In genomic region chr14:68028075-68028474, GRCh38 we compare ENCODE assay signal across 28 cellular contexts.
"Had no signal": no experiment of that assay in that cellular context is flagged by ENCODE, and none has a peak within 500 bp of the region (broad histone marks: within the 10 kb centered on the region; RNA-seq: fewer than 3 reads in every experiment).

No MANE protein-coding gene starts in this region.

- H3K27ac ChIP-seq: heart right ventricle, hepatocyte, left ventricle myocardium inferior, neutrophil, pancreas, prostate gland, skin epidermis, suprapubic skin, thoracic aorta, tibial artery, upper lobe of right lung, uterus had no signal

- H3K36me3 ChIP-seq: heart right ventricle, left ventricle myocardium inferior, neutrophil, pancreas, prostate gland, suprapubic skin, thoracic aorta, tibial artery, upper lobe of right lung, uterus had no signal

- H3K9me3 ChIP-seq: neutrophil, pancreas, prostate gland, suprapubic skin, thoracic aorta, upper lobe of right lung had no signal

- H2AFZ ChIP-seq: hepatocyte had no signal

- H3K27me3 ChIP-seq: heart right ventricle, hepatocyte, neutrophil, pancreas, suprapubic skin, tibial artery, upper lobe of right lung, uterus had no signal

- H3K4me2 ChIP-seq: hepatocyte had no signal

- FAIRE-seq: pancreas had no signal

- H3K27ac Mint-ChIP-seq: naive thymus-derived CD4-positive, alpha-beta T cell; natural killer cell treated with Interleukin-12 subunit alpha and Interleukin-12 subunit beta and Interleukin-15 and Interleukin-18, amount 100 ng/mL, for 72 hours had no signal

- H3K4me3 Mint-ChIP-seq: naive thymus-derived CD4-positive, alpha-beta T cell; natural killer cell treated with Interleukin-12 subunit alpha and Interleukin-12 subunit beta and Interleukin-15 and Interleukin-18, amount 100 ng/mL, for 72 hours had no signal

- H3K9me3 Mint-ChIP-seq: natural killer cell treated with Interleukin-12 subunit alpha and Interleukin-12 subunit beta and Interleukin-15 and Interleukin-18, amount 100 ng/mL, for 72 hours had no signal

- H3K4me1 ChIP-seq: prostate gland, suprapubic skin, upper lobe of right lung, uterus had no signal

- H3K4me3 ChIP-seq: heart right ventricle, hepatocyte, left ventricle myocardium inferior, lung, mucosa of descending colon, pancreas, prostate gland, skin epidermis, suprapubic skin, thoracic aorta, tibial artery, upper lobe of right lung, uterus had no signal

- DNase-seq: heart right ventricle; islet precursor cell; left ventricle myocardium inferior; midbrain; mucosa of descending colon; naive thymus-derived CD4-positive, alpha-beta T cell; occipital lobe; posterior cingulate gyrus; retina; right cardiac atrium; stimulated activated CD4-positive, alpha-beta T cell treated with anti-CD3 and anti-CD28 coated beads, Interleukin-12 subunit alpha, Interleukin-12 subunit beta, amount 100 ng/mL, for 4 hours; stimulated activated CD4-positive, alpha-beta T cell treated with anti-CD3 and anti-CD28 coated beads, Interleukin-15, amount 100 ng/mL, for 24 hours; stimulated activated CD4-positive, alpha-beta T cell treated with anti-CD3 and anti-CD28 coated beads, Interleukin-2, amount 100 ng/mL, for 24 hours; stimulated activated CD4-positive, alpha-beta T cell treated with anti-CD3 and anti-CD28 coated beads, Interleukin-4, amount 100 ng/mL, for 1 hour; stimulated activated naive CD4-positive, alpha-beta T cell treated with Interleukin-2 at 50 U/mL for 16 hours; tibial artery; upper lobe of right lung; uterus had no signal

- H3K27me3 Mint-ChIP-seq: naive thymus-derived CD4-positive, alpha-beta T cell had no signal

- ATAC-seq: heart right ventricle; mucosa of descending colon; naive thymus-derived CD4-positive, alpha-beta T cell; natural killer cell treated with Interleukin-12 subunit alpha and Interleukin-12 subunit beta and Interleukin-15 and Interleukin-18, amount 100 ng/mL, for 72 hours; pancreas; right cardiac atrium; sciatic nerve had no signal
